ENCODE assay signal across 10 cellular contexts in genomic region chr12:6295187-6295811, GRCh38. TPM values are rescaled to one million over a fixed set of nuclear protein-coding genes. Genes with fewer than 3 reads are reported as not detected.
DNase-seq lines count a peak whose midpoint lies in the region; ATAC-seq and TF ChIP-seq lines count a peak whose summit lies in the region.
"Had no signal": no experiment of that assay in that cellular context is flagged by ENCODE, and none has a peak within 500 bp of the region (broad histone marks: within the 10 kb centered on the region; RNA-seq: fewer than 3 reads in every experiment).

No MANE protein-coding gene starts in this region.

- H3K4me3 ChIP-seq in left ventricle myocardium inferior (no peak overlapping the region), stomach (no peak overlapping the region)

- TF ChIP-seq CTCF in left ventricle myocardium inferior (IDR thresholded peaks at IDR 0.05; ENCODE audit: borderline replicate concordance) (no peak), stomach (IDR thresholded peaks at IDR 0.05) (no peak)

- H3K36me3 ChIP-seq in left ventricle myocardium inferior: no peaks in the 10 kb centered on the region
- no peaks in the 10 kb centered on the region for H3K36me3 ChIP-seq in stomach

- TF ChIP-seq EP300 in stomach (IDR thresholded peaks at IDR 0.05): no peak

- no peak for ATAC-seq in HG03108 (IDR thresholded peaks at IDR 0.05; ENCODE audit: unreplicated experiment)

- H3K27me3 ChIP-seq in left ventricle myocardium inferior (ENCODE audit: low read depth) (no peaks in the 10 kb centered on the region), stomach (no peaks in the 10 kb centered on the region)

- H3K9me3 ChIP-seq in left ventricle myocardium inferior (replicated peaks) (no peaks in the 10 kb centered on the region), stomach (no peaks in the 10 kb centered on the region)

- H3K27ac ChIP-seq in left ventricle myocardium inferior (replicated peaks) (peak overlapping the region; percentile 77), stomach (peak overlapping the region in 4 of 5 donors; percentile 54 to 73 (median 66))
- H3K27ac ChIP-seq: 22Rv1 had no signal

- H3K4me1 ChIP-seq in left ventricle myocardium inferior (peaks cover 27% of the 10 kb centered on the region), stomach (peaks cover 12 to 35% (median 17%) of the 10 kb centered on the region in 4 donors)

- no peak for TF ChIP-seq POLR2A in stomach (IDR thresholded peaks at IDR 0.05)

- intact Hi-C loops in left ventricle myocardium inferior (cut with micrococcal nuclease) (no loop called here), stomach (cut with DNase I; ENCODE audit: low total_unique reads) (no loop called here)

- WGBS in stomach, 5 donors: 59 to 82% (median 77%) methylated on average over 5 of the region's 5 CpGs

- DNase-seq in DMS79 treated with DMSO at 0.1 percent for 48 hours (lab: John Stamatoyannopoulos, UW) (peak; percentile 14), DMS79 (lab: John Stamatoyannopoulos, UW) (no peak), SW480 (ENCODE audit: low spot score) (peak; percentile 98), left ventricle myocardium inferior (no peak), stomach (peak; percentile 48), RPMI8226 (no peak)
- DNase-seq in activated CD4-positive, alpha-beta T cell treated with anti-CD3 and anti-CD28 coated beads for 4 hours: no peak

RNA-seq across cellular contexts. Expression of gene PLEKHG6, which starts 15.2 kb away (rescaled TPM):
- total RNA-seq in left ventricle myocardium inferior (0.08 TPM), stomach (100 to 1,000 TPM in 1 of 5 donors, 10 to 100 TPM in 3, 1 to 10 TPM in 1; 6.4 to 101 (median 16.2) TPM)
- polyA plus RNA-seq in stomach: 10 to 100 TPM in 2 of 3 donors, 1 to 10 TPM in 1; 5.9 to 32.3 (median 27.0) TPM
- total RNA-seq: activated CD8-positive, alpha-beta memory T cell treated with anti-CD3 and anti-CD28 coated beads for 36 hours had no signal

RNA-seq across cellular contexts. Expression of gene TNFRSF1A, which starts 46.6 kb away (rescaled TPM):
- 45.6 TPM for total RNA-seq in left ventricle myocardium inferior
- 100 to 1,000 TPM in 4 of 5 donors, 10 to 100 TPM in 1; 91.6 to 432 (median 152) TPM for total RNA-seq in stomach
- polyA plus RNA-seq in stomach: 10 to 100 TPM; 35.2 to 64.4 (median 38.5) TPM

Comparison
In these comparisons a context has a peak if more than half of its experiments do, and no peak if none do; other contexts are left out.
1. DNase-seq: peak in DMS79 treated with DMSO at 0.1 percent for 48 hours (single experiment), SW480 (single experiment) and stomach (single experiment); none in DMS79 (single experiment), left ventricle myocardium inferior (single experiment), activated CD4-positive, alpha-beta T cell treated with anti-CD3 and anti-CD28 coated beads for 4 hours (0 of 2) and RPMI8226 (single experiment).